8 cellular contexts compared by ENCODE assay signal in genomic region chr3:142447852-142448315, GRCh38. TPM values are rescaled to one million over a fixed set of nuclear protein-coding genes. Genes with fewer than 3 reads are reported as not detected.
A peak's percentile ranks its signal among the peaks of the same experiment; 100 is the strongest.
DNase-seq lines count a peak whose midpoint lies in the region; ATAC-seq and TF ChIP-seq lines count a peak whose summit lies in the region.

TSS of gene XRN1 (minus strand) at chr3:142448037. CDS start at chr3:142447944, 93 bp downstream.

- peaks cover 43% of the 10 kb centered on the region for H3K79me2 ChIP-seq in GM23338 (replicated peaks; ENCODE audit: insufficient read depth)

- TF ChIP-seq CTCF in GM23338 (conservative IDR thresholded peaks at IDR 0.05; ENCODE audit: low read depth in 2 of 2) = no peak
- TF ChIP-seq CTCF in LNCaP clone FGC (IDR thresholded peaks at IDR 0.05; ENCODE audit: control insufficient read depth, extremely low read depth, insufficient read depth) = no peak

- H4K20me1 ChIP-seq in GM23338 (replicated peaks; ENCODE audit: insufficient read depth) = no peaks in the 10 kb centered on the region

- peak within 1 kb of the TSS; percentile 96 for H3K4me3 Mint-ChIP-seq in GM23338
- peak within 1 kb of the TSS; percentile 95 to 99 (median 98) for H3K4me3 Mint-ChIP-seq in naive B cell
- peak within 1 kb of the TSS; percentile 100 for H3K4me3 Mint-ChIP-seq in stimulated activated effector memory CD8-positive, alpha-beta T cell treated with anti-CD3 and anti-CD28 coated beads, Interleukin-12 subunit alpha, Interleukin-12 subunit beta, amount 100 ng/mL, for 72 hours

- peak; percentile 99 for ATAC-seq in GM23338
- peak; percentile 95 to 96 for ATAC-seq in naive B cell (ENCODE audit: low read depth in 2 of 2)
- ATAC-seq in stimulated activated effector memory CD8-positive, alpha-beta T cell treated with anti-CD3 and anti-CD28 coated beads, Interleukin-12 subunit alpha, Interleukin-12 subunit beta, amount 100 ng/mL, for 72 hours = peak; percentile 95

- H3K4me1 Mint-ChIP-seq in GM23338 = peaks cover 9% of the 10 kb centered on the region
- peaks cover 35 to 57% (median 37%) of the 10 kb centered on the region in 3 donors for H3K4me1 Mint-ChIP-seq in naive B cell
- H3K4me1 Mint-ChIP-seq in stimulated activated effector memory CD8-positive, alpha-beta T cell treated with anti-CD3 and anti-CD28 coated beads, Interleukin-12 subunit alpha, Interleukin-12 subunit beta, amount 100 ng/mL, for 72 hours = peaks cover 47% of the 10 kb centered on the region

- H2AFZ ChIP-seq in GM23338 = peak within 1 kb of the TSS; percentile 97

- H3K4me3 ChIP-seq in GM23338 (peak within 1 kb of the TSS; percentile 93), LNCaP clone FGC (ENCODE audit: low read depth, low read length) (peak within 1 kb of the TSS; percentile 82)

- H3K36me3 ChIP-seq in GM23338 (ENCODE audit: insufficient read depth) = no peaks in the 10 kb centered on the region

- DNase-seq in Daoy (ENCODE audit: low read depth) (peak; percentile 96), GM23338 (ENCODE audit: low spot score) (peak; percentile 97), LNCaP clone FGC (ENCODE audit: low read depth) (peak; percentile 69), RPMI8226 (peak; percentile 97), fibroblast of gingiva (ENCODE audit: low read depth) (peak; percentile 97), naive B cell (peak; percentile 95)
- peak; percentile 90 to 91 for DNase-seq in activated T-helper 1 cell treated with anti-CD3 and anti-CD28 coated beads, Interleukin-2, amount 50 U/mL, for 16 hours (ENCODE audit: low read depth in 1 of 2, low spot score in 1 of 2)
- DNase-seq in stimulated activated effector memory CD8-positive, alpha-beta T cell treated with anti-CD3 and anti-CD28 coated beads, Interleukin-12 subunit alpha, Interleukin-12 subunit beta, amount 100 ng/mL, for 72 hours (ENCODE audit: low spot score in 2 of 2) = peak; percentile 97 to 98

- H3K36me3 Mint-ChIP-seq in GM23338 (ENCODE audit: low read depth) (peaks cover 10% of the 10 kb centered on the region), naive B cell (peaks cover 0 to 8% of the 10 kb centered on the region in 2 donors)
- peaks cover 65% of the 10 kb centered on the region for H3K36me3 Mint-ChIP-seq in stimulated activated effector memory CD8-positive, alpha-beta T cell treated with anti-CD3 and anti-CD28 coated beads, Interleukin-12 subunit alpha, Interleukin-12 subunit beta, amount 100 ng/mL, for 72 hours

- peak within 1 kb of the TSS; percentile 81 for H3K4me2 ChIP-seq in GM23338

- H3F3A ChIP-seq in GM23338 (replicated peaks; ENCODE audit: low read depth) = no peaks in the 10 kb centered on the region

- peak within 1 kb of the TSS; percentile 76; the same call in 1 of the 2 replicates for H3K27ac ChIP-seq in GM23338 (ENCODE audit: low read depth)

- no peaks in the 10 kb centered on the region for H3K27me3 Mint-ChIP-seq in GM23338 (ENCODE audit: insufficient read depth, low read depth, poor library complexity)
- H3K27me3 Mint-ChIP-seq in naive B cell = no peaks in the 10 kb centered on the region

- no peaks in the 10 kb centered on the region for H3K4me1 ChIP-seq in GM23338 (ENCODE audit: insufficient read depth)

- no peaks in the 10 kb centered on the region for H3K27me3 ChIP-seq in GM23338 (ENCODE audit: insufficient read depth)

- peaks cover 3% of the 10 kb centered on the region; the same call in 1 of the 3 replicates for H3K9me3 Mint-ChIP-seq in GM23338
- H3K9me3 Mint-ChIP-seq in naive B cell = peaks cover 0 to 2% (median 0%) of the 10 kb centered on the region in 7 donors
- no peaks in the 10 kb centered on the region for H3K9me3 Mint-ChIP-seq in stimulated activated effector memory CD8-positive, alpha-beta T cell treated with anti-CD3 and anti-CD28 coated beads, Interleukin-12 subunit alpha, Interleukin-12 subunit beta, amount 100 ng/mL, for 72 hours

- H3K9me2 ChIP-seq in GM23338 (ENCODE audit: insufficient read depth) = peaks cover 3% of the 10 kb centered on the region; the same call in 1 of the 2 replicates

- H3K27ac Mint-ChIP-seq in GM23338 (peak within 1 kb of the TSS; percentile 99), naive B cell (peak within 1 kb of the TSS; percentile 98 to 100 (median 100))
- H3K27ac Mint-ChIP-seq in stimulated activated effector memory CD8-positive, alpha-beta T cell treated with anti-CD3 and anti-CD28 coated beads, Interleukin-12 subunit alpha, Interleukin-12 subunit beta, amount 100 ng/mL, for 72 hours = peak within 1 kb of the TSS; percentile 100

TF ChIP-seq in GM23338, 12 proteins besides CTCF, POLR2A, EP300 and RAD21 (continues in another document):
- TF ChIP-seq ZNF114 (CRISPR knock-in tag; IDR thresholded peaks at IDR 0.05) (no peak), STAT1 (IDR thresholded peaks at IDR 0.05; ENCODE audit: unreplicated experiment) (no peak), EZH2 (IDR thresholded peaks at IDR 0.05; ENCODE audit: low read depth, unreplicated experiment) (no peak), POLR2AphosphoS5 (IDR thresholded peaks at IDR 0.05; ENCODE audit: low read depth) (peak; percentile 94), ZNF331 (CRISPR knock-in tag; IDR thresholded peaks at IDR 0.05; ENCODE audit: low read depth) (no peak), JUNB (IDR thresholded peaks at IDR 0.05; ENCODE audit: unreplicated experiment) (no peak), ETS1 (IDR thresholded peaks at IDR 0.05) (peak; percentile 39; the same call in 1 of the 2 replicates), REST (IDR thresholded peaks at IDR 0.05; ENCODE audit: unreplicated experiment) (no peak), CREB1 (CRISPR knock-in tag; IDR thresholded peaks at IDR 0.05; ENCODE audit: low read depth) (peak; percentile 97)

RNA-seq across cellular contexts. Expression of gene XRN1, which starts in this region (rescaled TPM):
- total RNA-seq in Daoy (2014; rRNA removed; shearing (Covaris generic)) = 17.5 and 34.7 TPM in 2 replicates
- 16.6 and 17.0 TPM in 2 replicates for total RNA-seq in GM23338 (2014; rRNA removed; shearing (Covaris generic))
- polyA plus RNA-seq in GM23338 (2016; fragmentation: Nextera tagmentation; extraction: Ambion mirVana) = 10.9 and 13.6 TPM in 2 replicates
- polyA plus RNA-seq in naive B cell (ENCODE audit: low read depth in 6 of 6) = 10 to 100 TPM; 42.0 to 72.6 (median 65.9) TPM

Comparison
In these comparisons a context has a peak if more than half of its experiments do, and no peak if none do; other contexts are left out.
1. Peak in every context shown above with its lines: DNase-seq, ATAC-seq, H3K4me3 ChIP-seq and H3K27ac ChIP-seq.